Comparison of ENCODE assay signal across 20 cellular contexts in genomic region chr4:154953691-154954090, GRCh38.
DNase-seq lines count a peak whose midpoint lies in the region; ATAC-seq, FAIRE-seq and TF ChIP-seq lines count a peak whose summit lies in the region.
"Had no signal": no experiment of that assay in that cellular context is flagged by ENCODE, and none has a peak within 500 bp of the region (broad histone marks: within the 10 kb centered on the region; RNA-seq: fewer than 3 reads in every experiment).

No MANE protein-coding gene starts in this region.

- ATAC-seq in GM18498 (IDR thresholded peaks at IDR 0.05; ENCODE audit: unreplicated experiment): peak; percentile 35
- peak; percentile 53 for ATAC-seq in GM18907 (IDR thresholded peaks at IDR 0.05; ENCODE audit: unreplicated experiment)
- ATAC-seq in HG02885 (IDR thresholded peaks at IDR 0.05; ENCODE audit: poor library complexity, unreplicated experiment): peak; percentile 33
- ATAC-seq in GM18517 (IDR thresholded peaks at IDR 0.05; ENCODE audit: unreplicated experiment): no peak
- ATAC-seq: HCT116 had no signal

- H3K4me1 ChIP-seq in NT2/D1 (ENCODE audit: insufficient read depth, insufficient read length) (no peaks in the 10 kb centered on the region), kidney (ENCODE audit: control insufficient read depth in 1 of 2, insufficient read depth in 1 of 2, low read depth in 1 of 2, low read length in 2 of 2) (no peaks in the 10 kb centered on the region)
- H3K4me1 ChIP-seq: BLaER1, Caco-2 had no signal

- no peak for FAIRE-seq in kidney (lab: Jason Lieb, UNC)
- FAIRE-seq: GM19239, H54 had no signal

- H3K27me3 ChIP-seq in NT2/D1 (ENCODE audit: insufficient read depth, insufficient read length) (no peaks in the 10 kb centered on the region), brain microvascular endothelial cell (replicated peaks) (no peaks in the 10 kb centered on the region)
- H3K27me3 ChIP-seq: BLaER1 had no signal

- in situ Hi-C loops in brain microvascular endothelial cell (cut with HindIII; ENCODE audit: low pct_ligation_motif_present, low sequenced_read_pairs): no loop called here

- H3K4me3 ChIP-seq in NT2/D1 (ENCODE audit: insufficient read length, low read depth) (no peak overlapping the region), brain microvascular endothelial cell (ENCODE audit: low read depth, low read length) (no peak overlapping the region), kidney (ENCODE audit: low read length in 2 of 2) (no peak overlapping the region)
- H3K4me3 ChIP-seq: BLaER1, GM23248 had no signal

- H3K36me3 ChIP-seq in NT2/D1 (ENCODE audit: insufficient read depth, insufficient read length, low read length): no peaks in the 10 kb centered on the region
- H3K36me3 ChIP-seq in brain microvascular endothelial cell (replicated peaks): no peaks in the 10 kb centered on the region
- no peaks in the 10 kb centered on the region for H3K36me3 ChIP-seq in kidney (ENCODE audit: control insufficient read depth in 1 of 2, insufficient read depth in 2 of 2, low read length in 2 of 2)
- H3K36me3 ChIP-seq: BLaER1 had no signal

- DNase-seq in NT2/D1 (ENCODE audit: low read depth, low spot score) (peak; percentile 6), brain microvascular endothelial cell (no peak), kidney (no peak)
- no peak for DNase-seq in stimulated activated CD8-positive, alpha-beta memory T cell treated with anti-CD3 and anti-CD28 coated beads, Interleukin-4, amount 100 ng/mL, for 48 hours
- DNase-seq: 8988T; AML-193; Caco-2; CD8-positive, alpha-beta memory T cell; GM23248; IMR-90; Kasumi-1; KBM-7 had no signal

- TF ChIP-seq CTCF in brain microvascular endothelial cell (IDR thresholded peaks at IDR 0.05; ENCODE audit: low read depth, low read length, missing control alignments) (no peak), kidney (IDR thresholded peaks at IDR 0.05; ENCODE audit: borderline replicate concordance, extremely low read depth, insufficient read depth) (no peak)

- H3K9me3 ChIP-seq in NT2/D1 (ENCODE audit: insufficient read depth, low read length): peaks cover 5% of the 10 kb centered on the region; the same call in 1 of the 2 replicates
- H3K9me3 ChIP-seq in kidney (ENCODE audit: control insufficient read depth in 1 of 2, low read length in 2 of 2): peaks cover 0 to 4% of the 10 kb centered on the region in 2 donors
- H3K9me3 ChIP-seq: Caco-2 had no signal

- intact Hi-C loops in kidney (cut with DNase I): no loop called here

- H3K9ac ChIP-seq in NT2/D1 (ENCODE audit: insufficient read length, low read depth) (no peak overlapping the region), kidney (ENCODE audit: low read length in 2 of 2) (no peak overlapping the region)
- H3K9ac ChIP-seq: BLaER1, GM23248 had no signal

- no peak overlapping the region for H3K27ac ChIP-seq in brain microvascular endothelial cell
- no peak overlapping the region for H3K27ac ChIP-seq in kidney (ENCODE audit: low read depth in 2 of 2, low read length in 2 of 2)
- H3K27ac ChIP-seq: BLaER1, GM23248 had no signal
